ENCODE assay signal across 15 cellular contexts in genomic region chr16:78249832-78250231, GRCh38.
DNase-seq lines count a peak whose midpoint lies in the region; ATAC-seq and TF ChIP-seq lines count a peak whose summit lies in the region.
"Had no signal": no experiment of that assay in that cellular context is flagged by ENCODE, and none has a peak within 500 bp of the region (broad histone marks: within the 10 kb centered on the region; RNA-seq: fewer than 3 reads in every experiment).

No MANE protein-coding gene starts in this region.

- H4K20me1 ChIP-seq in hepatocyte (ENCODE audit: insufficient read depth, poor library complexity, severe bottlenecking), result no peaks in the 10 kb centered on the region

- H3K36me3 ChIP-seq in hepatocyte (replicated peaks; ENCODE audit: insufficient read depth, low read depth) (no peaks in the 10 kb centered on the region), right lobe of liver (no peaks in the 10 kb centered on the region)
- H3K36me3 ChIP-seq: BE2C had no signal

- H3K4me3 ChIP-seq in hepatocyte (no peak overlapping the region), right lobe of liver (no peak overlapping the region)

- ATAC-seq in right lobe of liver, result peak; percentile 13 to 37 (median 26)
- ATAC-seq: Panc1 had no signal

- no peak overlapping the region for H2AFZ ChIP-seq in hepatocyte

- H3K27ac ChIP-seq in hepatocyte (peak overlapping the region; percentile 78), right lobe of liver (peak overlapping the region in 2 of 3 donors; percentile 33 to 38)
- H3K27ac ChIP-seq: 22Rv1, RWPE1 had no signal

- in situ Hi-C loops in ACHN (cut with HindIII; ENCODE audit: low pct_ligation_motif_present, low pct_unique_long_range_greater_than_20kb, low sequenced_read_pairs), result no loop called here

- no peaks in the 10 kb centered on the region for H3K9me3 ChIP-seq in hepatocyte (ENCODE audit: low read depth)
- H3K9me3 ChIP-seq in right lobe of liver, result no peaks in the 10 kb centered on the region
- H3K9me3 ChIP-seq: BE2C had no signal

- H3K9me2 ChIP-seq in hepatocyte (replicated peaks; ENCODE audit: insufficient read depth), result no peaks in the 10 kb centered on the region

- WGBS in hepatocyte (ENCODE audit: low lambda C conversion rate, missing lambda C conversion rate), result 77% methylated on average over 3 of the region's 3 CpGs
- WGBS in right lobe of liver (ENCODE audit: insufficient coverage, low coverage, low lambda C conversion rate, missing lambda C conversion rate), result 90% methylated on average over 3 of the region's 3 CpGs

- peak overlapping the region; percentile 46 for H3K4me2 ChIP-seq in hepatocyte

- intact Hi-C loops in right lobe of liver (cut with DNase I), result loop anchor here in 1 of 2 donors (5.0 kb wide), 1 partner anchor 187 kb away; no protein-coding TSS in a partner anchor

- peak; percentile 53 for DNase-seq in DMS53 (lab: John Stamatoyannopoulos, UW)
- no peak for DNase-seq in DMS53 treated with DMSO at 0.1 percent for 48 hours (lab: John Stamatoyannopoulos, UW; ENCODE audit: unreplicated experiment)
- DNase-seq in hepatocyte (ENCODE audit: low spot score), result peak; percentile 35
- no peak for DNase-seq in right lobe of liver
- peak; percentile 28 for DNase-seq in renal cortical epithelial cell (ENCODE audit: low read depth)
- no peak for DNase-seq in ACHN
- DNase-seq in SW480 (ENCODE audit: low spot score), result no peak
- DNase-seq: BE2C; CD8-positive, alpha-beta memory T cell; Karpas-422; NCI-H1105; SHP77 treated with DMSO at 0.1 percent for 48 hours had no signal

- H3K27me3 ChIP-seq in hepatocyte, result no peaks in the 10 kb centered on the region
- no peaks in the 10 kb centered on the region for H3K27me3 ChIP-seq in right lobe of liver
- H3K27me3 ChIP-seq: BE2C had no signal

- H3K79me2 ChIP-seq in hepatocyte, result no peaks in the 10 kb centered on the region

- H3K4me1 ChIP-seq in hepatocyte (ENCODE audit: insufficient read depth) (peaks cover 34% of the 10 kb centered on the region), right lobe of liver (peaks cover 0 to 29% (median 5%) of the 10 kb centered on the region in 4 donors)
- H3K4me1 ChIP-seq: BE2C had no signal

- no peak for TF ChIP-seq CTCF in hepatocyte (IDR thresholded peaks at IDR 0.05; ENCODE audit: poor library complexity)
- TF ChIP-seq CTCF in right lobe of liver (IDR thresholded peaks at IDR 0.05), result no peak

- TF ChIP-seq POLR2A in right lobe of liver (IDR thresholded peaks at IDR 0.05), result no peak

Comparison
In these comparisons a context has a peak if more than half of its experiments do, and no peak if none do; other contexts are left out.
1. DNase-seq: peak in DMS53 (single experiment), hepatocyte (single experiment) and renal cortical epithelial cell (single experiment); none in DMS53 treated with DMSO at 0.1 percent for 48 hours (single experiment), right lobe of liver (0 of 3), ACHN (single experiment) and SW480 (single experiment).